Comparison of ENCODE assay signal across 29 cellular contexts in the genomic region with DNA sequence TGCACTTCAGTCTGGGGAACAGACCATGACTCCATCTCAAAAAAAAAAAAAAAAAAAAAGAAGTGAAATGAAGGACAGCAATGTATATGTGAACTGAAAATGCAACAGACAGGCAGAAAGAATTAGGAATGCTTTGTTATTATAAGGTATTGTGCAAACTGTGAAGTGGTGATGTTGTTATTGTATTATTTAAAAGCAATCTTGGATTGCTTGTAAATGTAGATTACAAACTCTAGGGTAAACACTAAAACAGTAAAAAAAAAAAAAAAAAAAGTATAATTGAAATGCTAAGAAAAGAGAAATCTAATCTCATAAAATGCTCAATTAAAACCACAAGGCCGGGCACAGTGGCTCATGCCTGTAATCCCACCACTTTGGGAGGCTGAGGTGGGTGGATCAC.
"Had no signal": no experiment of that assay in that cellular context is flagged by ENCODE, and none has a peak within 500 bp of the region (broad histone marks: within the 10 kb centered on the region; RNA-seq: fewer than 3 reads in every experiment).

No MANE protein-coding gene starts in this region.

- H3K4me3 ChIP-seq: neural progenitor cell, ovary, psoas muscle, right lobe of liver, sigmoid colon, suprapubic skin, testis, tibial artery, transverse colon, upper lobe of right lung, uterus had no signal

- DNase-seq: naive thymus-derived CD4-positive, alpha-beta T cell; occipital lobe; ovary; posterior cingulate gyrus; psoas muscle; right cardiac atrium; right lobe of liver; sigmoid colon; small intestine; stimulated activated CD4-positive, alpha-beta T cell treated with anti-CD3 and anti-CD28 coated beads, Interleukin-15, amount 100 ng/mL, for 24 hours; stimulated activated CD4-positive, alpha-beta T cell treated with anti-CD3 and anti-CD28 coated beads, Interleukin-2, amount 100 ng/mL, for 24 hours; stimulated activated CD4-positive, alpha-beta T cell treated with anti-CD3 and anti-CD28 coated beads, Interleukin-2, amount 100 ng/mL, for 48 hours; stimulated activated CD4-positive, alpha-beta T cell treated with anti-CD3 and anti-CD28 coated beads, Interleukin-4, amount 100 ng/mL, for 24 hours; stimulated activated naive CD4-positive, alpha-beta T cell; stimulated activated naive CD8-positive, alpha-beta T cell treated with anti-CD3 and anti-CD28 coated beads, Interleukin-15, amount 100 ng/mL, for 72 hours; stimulated activated naive CD8-positive, alpha-beta T cell treated with anti-CD3 and anti-CD28 coated beads, Interleukin-15, Interleukin-2, amounts not matched to agents 100 U/mL and 50 U/mL, for 24 hours; substantia nigra; testis; tibial artery; transverse colon; upper lobe of right lung; uterus had no signal

- H3K27me3 ChIP-seq: neural progenitor cell, right lobe of liver, sigmoid colon, suprapubic skin, testis, tibial artery, transverse colon, upper lobe of right lung, uterus had no signal

- ATAC-seq: naive thymus-derived CD4-positive, alpha-beta T cell; natural killer cell treated with Interleukin-12 subunit alpha and Interleukin-12 subunit beta and Interleukin-15 and Interleukin-18, amount 100 ng/mL, for 72 hours; right cardiac atrium; right lobe of liver; stimulated activated effector memory CD8-positive, alpha-beta T cell treated with anti-CD3 and anti-CD28 coated beads, Interleukin-12 subunit alpha, Interleukin-12 subunit beta, amount 100 ng/mL, for 72 hours; stimulated activated naive CD8-positive, alpha-beta T cell treated with anti-CD3 and anti-CD28 coated beads, Interleukin-15, amount 100 ng/mL, for 72 hours; stimulated activated naive CD8-positive, alpha-beta T cell treated with anti-CD3 and anti-CD28 coated beads, Interleukin-15, Interleukin-2, amounts not matched to agents 100 U/mL and 50 U/mL, for 24 hours; upper lobe of right lung had no signal

- H3K36me3 ChIP-seq: neural progenitor cell, ovary, right lobe of liver, sigmoid colon, suprapubic skin, transverse colon, upper lobe of right lung, uterus had no signal

- H3K9ac ChIP-seq: neural progenitor cell, parathyroid adenoma had no signal

- H3K4me1 Mint-ChIP-seq: neural progenitor cell had no signal

- H3K27ac Mint-ChIP-seq: natural killer cell treated with Interleukin-12 subunit alpha and Interleukin-12 subunit beta and Interleukin-15 and Interleukin-18, amount 100 ng/mL, for 72 hours; neural progenitor cell; progenitor cell of endocrine pancreas; stimulated activated effector memory CD8-positive, alpha-beta T cell treated with anti-CD3 and anti-CD28 coated beads, Interleukin-12 subunit alpha, Interleukin-12 subunit beta, amount 100 ng/mL, for 72 hours; stimulated activated naive CD8-positive, alpha-beta T cell treated with anti-CD3 and anti-CD28 coated beads, Interleukin-15, amount 100 ng/mL, for 72 hours; type B pancreatic cell had no signal

- H3K4me1 ChIP-seq: neural progenitor cell, parathyroid adenoma, right lobe of liver, upper lobe of right lung had no signal

- H3K9me3 ChIP-seq: ovary, psoas muscle, right lobe of liver, sigmoid colon, suprapubic skin, testis, tibial artery, transverse colon, upper lobe of right lung, uterus had no signal

- H3K9me3 Mint-ChIP-seq: naive thymus-derived CD4-positive, alpha-beta T cell; natural killer cell treated with Interleukin-12 subunit alpha and Interleukin-12 subunit beta and Interleukin-15 and Interleukin-18, amount 100 ng/mL, for 72 hours; neural progenitor cell; stimulated activated effector memory CD8-positive, alpha-beta T cell treated with anti-CD3 and anti-CD28 coated beads, Interleukin-12 subunit alpha, Interleukin-12 subunit beta, amount 100 ng/mL, for 72 hours; stimulated activated naive CD8-positive, alpha-beta T cell treated with anti-CD3 and anti-CD28 coated beads, Interleukin-15, amount 100 ng/mL, for 72 hours; type B pancreatic cell had no signal

- H3K27me3 Mint-ChIP-seq: naive thymus-derived CD4-positive, alpha-beta T cell; natural killer cell treated with Interleukin-12 subunit alpha and Interleukin-12 subunit beta and Interleukin-15 and Interleukin-18, amount 100 ng/mL, for 72 hours; progenitor cell of endocrine pancreas; stimulated activated naive CD8-positive, alpha-beta T cell treated with anti-CD3 and anti-CD28 coated beads, Interleukin-15, amount 100 ng/mL, for 72 hours; type B pancreatic cell had no signal

- H3K36me3 Mint-ChIP-seq: natural killer cell treated with Interleukin-12 subunit alpha and Interleukin-12 subunit beta and Interleukin-15 and Interleukin-18, amount 100 ng/mL, for 72 hours; neural progenitor cell; type B pancreatic cell had no signal

- H3K4me3 Mint-ChIP-seq: naive thymus-derived CD4-positive, alpha-beta T cell; natural killer cell treated with Interleukin-12 subunit alpha and Interleukin-12 subunit beta and Interleukin-15 and Interleukin-18, amount 100 ng/mL, for 72 hours; neural progenitor cell; stimulated activated effector memory CD8-positive, alpha-beta T cell treated with anti-CD3 and anti-CD28 coated beads, Interleukin-12 subunit alpha, Interleukin-12 subunit beta, amount 100 ng/mL, for 72 hours; stimulated activated naive CD8-positive, alpha-beta T cell treated with anti-CD3 and anti-CD28 coated beads, Interleukin-15, amount 100 ng/mL, for 72 hours; type B pancreatic cell had no signal

- H3K27ac ChIP-seq: neural progenitor cell, ovary, parathyroid adenoma, psoas muscle, right lobe of liver, sigmoid colon, suprapubic skin, testis, tibial artery, transverse colon, upper lobe of right lung, uterus had no signal
